11 cellular contexts compared by ENCODE assay signal in the genomic region with DNA sequence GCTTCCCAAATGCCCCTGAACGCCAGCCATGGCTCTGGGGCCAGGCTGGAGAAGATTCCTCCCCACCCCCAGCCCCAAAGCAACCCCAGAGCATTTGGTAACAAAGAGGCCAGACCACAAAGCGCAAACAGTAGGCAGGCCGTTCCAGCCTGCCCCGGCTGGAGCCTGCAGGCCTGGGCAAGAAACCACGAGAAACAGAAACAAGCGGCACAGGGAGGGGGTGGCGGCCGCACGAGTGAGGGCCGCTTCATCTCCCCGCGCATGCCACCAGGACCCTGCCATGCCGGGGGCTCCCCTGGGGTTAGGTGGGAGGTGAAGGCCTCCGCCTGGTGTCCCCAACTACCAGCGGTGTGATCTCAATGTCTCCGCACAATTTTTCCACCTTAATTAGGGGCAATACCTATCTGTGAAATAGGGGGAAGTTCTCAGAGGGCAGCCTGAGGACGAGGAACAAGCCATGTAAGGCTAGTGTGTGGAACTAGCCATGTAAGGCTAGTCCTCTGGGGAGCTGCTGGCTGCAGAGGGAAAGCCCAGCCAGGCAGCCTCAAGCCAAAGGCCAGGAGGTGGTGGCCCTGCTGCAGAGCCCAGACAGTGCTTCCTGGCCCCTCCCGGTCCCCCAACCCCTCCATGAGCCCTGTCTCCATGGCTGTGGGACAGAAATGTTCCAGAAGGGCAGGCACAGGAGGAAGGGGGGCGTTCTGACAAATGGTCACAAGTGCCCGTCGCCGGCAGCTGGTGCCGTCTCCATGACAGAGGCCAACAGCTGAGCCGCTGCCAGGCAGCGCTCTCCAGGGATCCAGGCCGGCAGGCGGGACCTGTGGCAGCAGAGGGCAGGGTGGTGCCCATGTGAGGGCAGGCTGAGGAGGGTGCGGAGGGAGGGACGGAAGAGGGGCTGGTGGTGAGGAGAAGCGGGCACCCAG. TPM values are rescaled to one million over a fixed set of nuclear protein-coding genes. Genes with fewer than 3 reads are reported as not detected.
DNase-seq lines count a peak whose midpoint lies in the region; ATAC-seq lines count a peak whose summit lies in the region.
"Had no signal": no experiment of that assay in that cellular context is flagged by ENCODE, and none has a peak within 500 bp of the region (broad histone marks: within the 10 kb centered on the region; RNA-seq: fewer than 3 reads in every experiment).

No MANE protein-coding gene starts in this region.

- H3K9me3 Mint-ChIP-seq in stimulated activated effector memory CD8-positive, alpha-beta T cell treated with anti-CD3 and anti-CD28 coated beads, Interleukin-12 subunit alpha, Interleukin-12 subunit beta, amount 100 ng/mL, for 72 hours = no peaks in the 10 kb centered on the region
- H3K9me3 Mint-ChIP-seq in natural killer cell treated with Interleukin-12 subunit alpha and Interleukin-12 subunit beta and Interleukin-15 and Interleukin-18, amount 100 ng/mL, for 72 hours = no peaks in the 10 kb centered on the region
- no peaks in the 10 kb centered on the region for H3K9me3 Mint-ChIP-seq in CD8-positive, alpha-beta memory T cell
- H3K9me3 Mint-ChIP-seq: activated B cell treated with CpG ODN at 0.5 μM for 24 hours had no signal

- in situ Hi-C loops in KBM-7 (cut with MboI; ENCODE audit: low pct_unique_long_range_greater_than_20kb, low sequenced_read_pairs) = no loop called here

- no peaks in the 10 kb centered on the region for H3K9me3 ChIP-seq in CD8-positive, alpha-beta memory T cell (ENCODE audit: low read length)

- POLR2A ChIA-PET in CD8-positive, alpha-beta memory T cell (lab: Charles Lee) = no interaction called here

- peaks cover 12% of the 10 kb centered on the region for H3K36me3 Mint-ChIP-seq in stimulated activated effector memory CD8-positive, alpha-beta T cell treated with anti-CD3 and anti-CD28 coated beads, Interleukin-12 subunit alpha, Interleukin-12 subunit beta, amount 100 ng/mL, for 72 hours
- no peaks in the 10 kb centered on the region for H3K36me3 Mint-ChIP-seq in natural killer cell treated with Interleukin-12 subunit alpha and Interleukin-12 subunit beta and Interleukin-15 and Interleukin-18, amount 100 ng/mL, for 72 hours
- H3K36me3 Mint-ChIP-seq in CD8-positive, alpha-beta memory T cell = peaks cover 0 to 25% (median 0%) of the 10 kb centered on the region in 3 donors

- peaks cover 20% of the 10 kb centered on the region for H3K4me1 ChIP-seq in CD8-positive, alpha-beta memory T cell (ENCODE audit: insufficient read depth, low read length)

- H3K4me3 Mint-ChIP-seq in stimulated activated effector memory CD8-positive, alpha-beta T cell treated with anti-CD3 and anti-CD28 coated beads, Interleukin-12 subunit alpha, Interleukin-12 subunit beta, amount 100 ng/mL, for 72 hours = no peak overlapping the region
- no peak overlapping the region for H3K4me3 Mint-ChIP-seq in natural killer cell treated with Interleukin-12 subunit alpha and Interleukin-12 subunit beta and Interleukin-15 and Interleukin-18, amount 100 ng/mL, for 72 hours
- H3K4me3 Mint-ChIP-seq in CD8-positive, alpha-beta memory T cell = no peak overlapping the region
- H3K4me3 Mint-ChIP-seq: activated B cell treated with CpG ODN at 0.5 μM for 24 hours had no signal

- H3K27me3 Mint-ChIP-seq in natural killer cell treated with Interleukin-12 subunit alpha and Interleukin-12 subunit beta and Interleukin-15 and Interleukin-18, amount 100 ng/mL, for 72 hours = no peaks in the 10 kb centered on the region
- H3K27me3 Mint-ChIP-seq in CD8-positive, alpha-beta memory T cell = no peaks in the 10 kb centered on the region
- H3K27me3 Mint-ChIP-seq: activated B cell treated with CpG ODN at 0.5 μM for 24 hours had no signal

- no peak overlapping the region for H3K27ac ChIP-seq in CD8-positive, alpha-beta memory T cell (ENCODE audit: low read depth, low read length)

- peaks cover 27% of the 10 kb centered on the region for H3K4me1 Mint-ChIP-seq in stimulated activated effector memory CD8-positive, alpha-beta T cell treated with anti-CD3 and anti-CD28 coated beads, Interleukin-12 subunit alpha, Interleukin-12 subunit beta, amount 100 ng/mL, for 72 hours
- H3K4me1 Mint-ChIP-seq in natural killer cell treated with Interleukin-12 subunit alpha and Interleukin-12 subunit beta and Interleukin-15 and Interleukin-18, amount 100 ng/mL, for 72 hours (ENCODE audit: low read depth in 2 of 2) = peaks cover 0 to 25% of the 10 kb centered on the region in 2 donors
- H3K4me1 Mint-ChIP-seq in CD8-positive, alpha-beta memory T cell = peaks cover 8 to 27% (median 20%) of the 10 kb centered on the region in 3 donors
- H3K4me1 Mint-ChIP-seq: activated B cell treated with CpG ODN at 0.5 μM for 24 hours had no signal

- ATAC-seq in stimulated activated effector memory CD8-positive, alpha-beta T cell treated with anti-CD3 and anti-CD28 coated beads, Interleukin-12 subunit alpha, Interleukin-12 subunit beta, amount 100 ng/mL, for 72 hours = no peak
- ATAC-seq in HG03565 (IDR thresholded peaks at IDR 0.05; ENCODE audit: unreplicated experiment) = no peak
- ATAC-seq in natural killer cell treated with Interleukin-12 subunit alpha and Interleukin-12 subunit beta and Interleukin-15 and Interleukin-18, amount 100 ng/mL, for 72 hours = no peak

- H3K27ac Mint-ChIP-seq in stimulated activated effector memory CD8-positive, alpha-beta T cell treated with anti-CD3 and anti-CD28 coated beads, Interleukin-12 subunit alpha, Interleukin-12 subunit beta, amount 100 ng/mL, for 72 hours = peak overlapping the region; percentile 85
- no peak overlapping the region for H3K27ac Mint-ChIP-seq in natural killer cell treated with Interleukin-12 subunit alpha and Interleukin-12 subunit beta and Interleukin-15 and Interleukin-18, amount 100 ng/mL, for 72 hours
- no peak overlapping the region for H3K27ac Mint-ChIP-seq in CD8-positive, alpha-beta memory T cell
- H3K27ac Mint-ChIP-seq: activated B cell treated with CpG ODN at 0.5 μM for 24 hours had no signal

- CTCF ChIA-PET in CD8-positive, alpha-beta memory T cell (lab: Charles Lee) = no interaction called here

- H3K36me3 ChIP-seq in CD8-positive, alpha-beta memory T cell (ENCODE audit: insufficient read depth, low read length) = no peaks in the 10 kb centered on the region

- peak; percentile 59 for DNase-seq in KBM-7
- peak in 56 of 58 donors; percentile 23 to 93 (median 74) for DNase-seq in anterior cingulate cortex (lab: John Stamatoyannopoulos, UW)
- DNase-seq in hypothalamus (lab: John Stamatoyannopoulos, UW) = peak in 48 of 51 donors; percentile 19 to 92 (median 80)
- no peak for DNase-seq in stimulated activated effector memory CD8-positive, alpha-beta T cell treated with anti-CD3 and anti-CD28 coated beads, Interleukin-12 subunit alpha, Interleukin-12 subunit beta, amount 100 ng/mL, for 72 hours (ENCODE audit: low spot score in 2 of 2)
- DNase-seq in natural killer cell treated with Interleukin-12 subunit alpha and Interleukin-12 subunit beta and Interleukin-15 and Interleukin-18, amount 100 ng/mL, for 72 hours (ENCODE audit: low spot score) = no peak
- no peak for DNase-seq in CD8-positive, alpha-beta memory T cell
- DNase-seq in RPMI8226 = no peak
- DNase-seq: activated B cell treated with CpG ODN at 0.5 μM for 24 hours, cortex of kidney, MM.1S had no signal

- no peak overlapping the region for H3K4me3 ChIP-seq in CD8-positive, alpha-beta memory T cell (ENCODE audit: low read length)

- no peaks in the 10 kb centered on the region for H3K27me3 ChIP-seq in CD8-positive, alpha-beta memory T cell (ENCODE audit: insufficient read depth, low read length, poor library complexity, severe bottlenecking)

RNA-seq across cellular contexts. Expression of a gene that starts 14.5 kb away (rescaled TPM):
- 1 to 10 TPM in 1 of 2 donors, under 1 TPM in 1; 0.70 to 1.5 TPM for total RNA-seq in natural killer cell treated with Interleukin-12 subunit alpha and Interleukin-12 subunit beta and Interleukin-15 and Interleukin-18, amount 100 ng/mL, for 72 hours
- 1 to 10 TPM; 2.2 to 3.0 TPM for total RNA-seq in CD8-positive, alpha-beta memory T cell
- polyA plus RNA-seq in CD8-positive, alpha-beta memory T cell = not detected

RNA-seq across cellular contexts. Expression of a gene that starts 54.0 kb away (rescaled TPM):
- 1 to 10 TPM in 1 of 2 donors, not detected in 1; 1.2 TPM for total RNA-seq in natural killer cell treated with Interleukin-12 subunit alpha and Interleukin-12 subunit beta and Interleukin-15 and Interleukin-18, amount 100 ng/mL, for 72 hours
- not detected for total RNA-seq in CD8-positive, alpha-beta memory T cell
- not detected for polyA plus RNA-seq in CD8-positive, alpha-beta memory T cell

Comparison
In these comparisons a context has a peak if more than half of its experiments do, and no peak if none do; other contexts are left out.
1. DNase-seq: peak in KBM-7 (single experiment), anterior cingulate cortex (56 of 58) and hypothalamus (48 of 51); none in stimulated activated effector memory CD8-positive, alpha-beta T cell treated with anti-CD3 and anti-CD28 coated beads, Interleukin-12 subunit alpha, Interleukin-12 subunit beta, amount 100 ng/mL, for 72 hours (0 of 2), natural killer cell treated with Interleukin-12 subunit alpha and Interleukin-12 subunit beta and Interleukin-15 and Interleukin-18, amount 100 ng/mL, for 72 hours (single experiment), CD8-positive, alpha-beta memory T cell (0 of 5) and RPMI8226 (single experiment).